Comparison of ENCODE assay signal across 18 cellular contexts in the genomic region with DNA sequence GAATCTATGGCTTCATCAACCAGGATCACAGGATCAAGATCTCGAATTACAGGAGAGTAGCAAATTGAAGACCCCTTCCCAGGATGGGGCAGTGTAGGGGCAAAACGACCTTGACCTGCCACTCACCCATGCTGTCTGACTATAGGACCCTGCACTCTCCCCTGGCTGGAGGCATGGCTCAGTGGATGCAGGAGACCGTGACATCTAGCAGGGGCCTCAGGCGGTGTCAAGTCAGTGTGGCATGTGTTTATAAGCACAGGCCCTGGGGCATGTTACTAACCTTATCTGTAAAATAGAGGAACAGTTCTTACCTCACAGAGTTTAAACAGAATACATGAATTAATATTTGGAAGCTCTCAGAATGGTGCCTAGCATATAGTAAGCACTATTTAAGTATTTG. TPM values are rescaled to one million over a fixed set of nuclear protein-coding genes. Genes with fewer than 3 reads are reported as not detected.
"Had no signal": no experiment of that assay in that cellular context is flagged by ENCODE, and none has a peak within 500 bp of the region (broad histone marks: within the 10 kb centered on the region; RNA-seq: fewer than 3 reads in every experiment).

No MANE protein-coding gene starts in this region.

- H3K27me3 ChIP-seq: ascending aorta, upper lobe of right lung had no signal

- H3K4me3 Mint-ChIP-seq: activated B cell treated with CpG ODN at 0.5 μM for 24 hours; activated CD4-positive, alpha-beta T cell treated with anti-CD3 and anti-CD28 coated beads for 36 hours; natural killer cell treated with Interleukin-12 subunit alpha and Interleukin-12 subunit beta and Interleukin-15 and Interleukin-18, amount 100 ng/mL, for 72 hours had no signal

- DNase-seq: activated B cell treated with CpG ODN at 0.5 μM for 24 hours; activated CD4-positive, alpha-beta T cell treated with anti-CD3 and anti-CD28 coated beads for 36 hours; activated CD4-positive, alpha-beta T cell treated with anti-CD3 and anti-CD28 coated beads, Interleukin-2, amount 50 U/mL, for 4 hours; activated T-cell treated with anti-CD3 and anti-CD28 coated beads, Interleukin-2, amount 50 U/mL, for 1 hour; brain microvascular endothelial cell; caudate nucleus; dermis blood vessel endothelial cell; effector CD8-positive, alpha-beta T cell; foreskin keratinocyte; left ventricle myocardium superior; occipital lobe; stimulated activated CD4-positive, alpha-beta T cell treated with anti-CD3 and anti-CD28 coated beads, Interleukin-2, amount 100 ng/mL, for 48 hours; stimulated activated naive CD4-positive, alpha-beta T cell; T-helper 9 cell; upper lobe of right lung had no signal

- H3K36me3 ChIP-seq: brain microvascular endothelial cell, upper lobe of right lung had no signal

- H3K27ac ChIP-seq: brain microvascular endothelial cell, foreskin keratinocyte, upper lobe of right lung had no signal

- H3K27me3 Mint-ChIP-seq: activated B cell treated with CpG ODN at 0.5 μM for 24 hours had no signal

- H3K36me3 Mint-ChIP-seq: natural killer cell treated with Interleukin-12 subunit alpha and Interleukin-12 subunit beta and Interleukin-15 and Interleukin-18, amount 100 ng/mL, for 72 hours had no signal

- H3K4me1 ChIP-seq: foreskin keratinocyte had no signal

- ATAC-seq: activated CD4-positive, alpha-beta T cell treated with anti-CD3 and anti-CD28 coated beads for 36 hours; activated naive CD4-positive, alpha-beta T cell treated with anti-CD3 and anti-CD28 coated beads, Interleukin-2, amount 50 U/mL, for 72 hours; foreskin keratinocyte; left ventricle myocardium superior; upper lobe of right lung had no signal

- H3K9me3 ChIP-seq: ascending aorta, upper lobe of right lung had no signal

- H3K4me3 ChIP-seq: ascending aorta, upper lobe of right lung had no signal

- H3K9me3 Mint-ChIP-seq: activated B cell treated with CpG ODN at 0.5 μM for 24 hours; natural killer cell treated with Interleukin-12 subunit alpha and Interleukin-12 subunit beta and Interleukin-15 and Interleukin-18, amount 100 ng/mL, for 72 hours had no signal

- H3K27ac Mint-ChIP-seq: activated B cell treated with CpG ODN at 0.5 μM for 24 hours; activated CD4-positive, alpha-beta T cell treated with anti-CD3 and anti-CD28 coated beads for 36 hours; activated naive CD4-positive, alpha-beta T cell treated with anti-CD3 and anti-CD28 coated beads, Interleukin-2, amount 50 U/mL, for 72 hours; natural killer cell treated with Interleukin-12 subunit alpha and Interleukin-12 subunit beta and Interleukin-15 and Interleukin-18, amount 100 ng/mL, for 72 hours had no signal

RNA-seq across cellular contexts. Expression of a gene that starts 3.5 kb away (rescaled TPM):
- total RNA-seq: dermis blood vessel endothelial cell; natural killer cell treated with Interleukin-12 subunit alpha and Interleukin-12 subunit beta and Interleukin-15 and Interleukin-18, amount 100 ng/mL, for 72 hours had no signal

RNA-seq across cellular contexts. Expression of a gene that starts 24.9 kb away (rescaled TPM):
- total RNA-seq: dermis blood vessel endothelial cell; natural killer cell treated with Interleukin-12 subunit alpha and Interleukin-12 subunit beta and Interleukin-15 and Interleukin-18, amount 100 ng/mL, for 72 hours; occipital lobe had no signal
